Comparison of ENCODE assay signal across 12 cellular contexts in genomic region chr6:69790629-69791028, GRCh38. TPM values are rescaled to one million over a fixed set of nuclear protein-coding genes. Genes with fewer than 3 reads are reported as not detected.
DNase-seq lines count a peak whose midpoint lies in the region; ATAC-seq and TF ChIP-seq lines count a peak whose summit lies in the region.
"Had no signal": no experiment of that assay in that cellular context is flagged by ENCODE, and none has a peak within 500 bp of the region (broad histone marks: within the 10 kb centered on the region; RNA-seq: fewer than 3 reads in every experiment).

No MANE protein-coding gene starts in this region.

- no peak for TF ChIP-seq POLR2A in vagina (IDR thresholded peaks at IDR 0.05)

- peaks cover 0 to 4% of the 10 kb centered on the region in 2 donors for H3K36me3 ChIP-seq in vagina
- H3K36me3 ChIP-seq in lower lobe of right lung = peaks cover 13% of the 10 kb centered on the region

- intact Hi-C loops in Right ventricle myocardium superior (cut with DNase I) (no loop called here), cardiac septum (cut with DNase I) (no loop called here), left ventricle myocardium superior (cut with micrococcal nuclease) (no loop called here), vagina (cut with DNase I) (no loop called here), lower lobe of right lung (cut with DNase I) (no loop called here)

- no peak for DNase-seq in Right ventricle myocardium superior
- no peak for DNase-seq in cardiac septum (ENCODE audit: low spot score)
- no peak for DNase-seq in left ventricle myocardium superior
- no peak for DNase-seq in vagina (ENCODE audit: extremely low spot score in 2 of 2)
- no peak for DNase-seq in epidermal melanocyte (ENCODE audit: insufficient read length, low spot score)
- no peak for DNase-seq in lower lobe of right lung
- DNase-seq in foreskin fibroblast = no peak
- DNase-seq: NCI-H2107; OCI-M1; stimulated activated CD4-positive, alpha-beta T cell treated with anti-CD3 and anti-CD28 coated beads, Interleukin-4, amount 100 ng/mL, for 4 hours; T-helper 2 cell had no signal

- ATAC-seq in Right ventricle myocardium superior (ENCODE audit: poor library complexity) (peak; percentile 35), HG03108 (IDR thresholded peaks at IDR 0.05; ENCODE audit: unreplicated experiment) (peak; percentile 15), left ventricle myocardium superior (peak; percentile 50), lower lobe of right lung (no peak)

- H3K4me1 ChIP-seq in vagina (peaks cover 22% of the 10 kb centered on the region), lower lobe of right lung (peaks cover 46% of the 10 kb centered on the region)

- H3K9me3 ChIP-seq in vagina = no peaks in the 10 kb centered on the region
- no peaks in the 10 kb centered on the region for H3K9me3 ChIP-seq in lower lobe of right lung

- H3K27me3 ChIP-seq in vagina (no peaks in the 10 kb centered on the region), lower lobe of right lung (ENCODE audit: low read depth) (no peaks in the 10 kb centered on the region)

- H3K27ac ChIP-seq in vagina (peak overlapping the region; percentile 58), lower lobe of right lung (no peak overlapping the region)

- H3K4me3 ChIP-seq in vagina = no peak overlapping the region
- no peak overlapping the region for H3K4me3 ChIP-seq in lower lobe of right lung
- H3K4me3 ChIP-seq in foreskin fibroblast (ENCODE audit: low read depth in 1 of 2, low read length in 2 of 2) = no peak overlapping the region

- TF ChIP-seq CTCF in vagina (IDR thresholded peaks at IDR 0.05) = no peak
- no peak for TF ChIP-seq CTCF in lower lobe of right lung (IDR thresholded peaks at IDR 0.05)
- no peak for TF ChIP-seq CTCF in foreskin fibroblast (IDR thresholded peaks at IDR 0.05; ENCODE audit: low read depth, low read length)

RNA-seq across cellular contexts. Expression of gene LMBRD1, which starts 6.2 kb away (rescaled TPM):
- total RNA-seq in Right ventricle myocardium superior (46.3 TPM), cardiac septum (37.0 TPM), left ventricle myocardium superior (49.5 TPM), vagina (36.6 TPM), lower lobe of right lung (68.0 TPM)

Comparison
In these comparisons a context has a peak if more than half of its experiments do, and no peak if none do; other contexts are left out.
1. ATAC-seq: peak in Right ventricle myocardium superior (single experiment), HG03108 (single experiment) and left ventricle myocardium superior (single experiment); none in lower lobe of right lung (0 of 2).